ENCODE assay signal across 6 cellular contexts in genomic region chr15:44826583-44826982, GRCh38.
A peak's percentile ranks its signal among the peaks of the same experiment; 100 is the strongest.
DNase-seq lines count a peak whose midpoint lies in the region; ATAC-seq, FAIRE-seq and TF ChIP-seq lines count a peak whose summit lies in the region.
"Not testable (repeated sequence)": the region's sequence is repeated elsewhere in the genome, so short reads cannot be mapped to it uniquely, and the experiment has no call there.

No MANE protein-coding gene starts in this region.

- CTCF ChIA-PET in HCT116 (lab: Charles Lee); PC-3 (lab: Charles Lee); K562 (lab: Yijun Ruan, JAX; ENCODE audit: low intra/inter-chr PET ratio); endothelial cell of umbilical vein (lab: Charles Lee): not testable (repeated sequence)

- 75% methylated on average over 1 of the region's 1 CpG for WGBS in K562 (ENCODE audit: insufficient coverage, low coverage, missing lambda C conversion rate)

- H3K27ac ChIP-seq in HCT116 (ENCODE audit: low read depth, low read length); PC-3 (ENCODE audit: low read length); K562 (ENCODE audit: extremely low read depth, low read depth, low read length); endothelial cell of umbilical vein (ENCODE audit: insufficient read depth, low read depth, low read length): not testable (repeated sequence)

- not testable (repeated sequence) for H3K4me3 ChIP-seq in HCT116 (replicated peaks in 1 of 2; ENCODE audit: low read depth in 1 of 2, low read length in 2 of 2); PC-3 (ENCODE audit: low read length); K562; endothelial cell of umbilical vein (replicated peaks in 1 of 3; ENCODE audit: insufficient read depth in 1 of 3, low read depth in 1 of 3, low read length in 3 of 3); mucosa of descending colon

- H3K36me3 ChIP-seq in HCT116 (ENCODE audit: control insufficient read depth in 1 of 2, insufficient read depth in 2 of 2, low read length in 2 of 2); PC-3 (ENCODE audit: low read depth, low read length); K562 (ENCODE audit: control insufficient read depth, insufficient read depth, low read length); endothelial cell of umbilical vein (ENCODE audit: control insufficient read depth in 2 of 2, extremely low read depth in 1 of 2, insufficient read depth in 2 of 2, low read length in 2 of 2); mucosa of descending colon (ENCODE audit: low read depth): not testable (repeated sequence)

- not testable (repeated sequence) for TF ChIP-seq RAD21 in HCT116 (IDR thresholded peaks at IDR 0.05; ENCODE audit: low read depth); K562 (CRISPR knock-in tag; conservative IDR thresholded peaks at IDR 0.05 in 1 of 2, IDR thresholded peaks at IDR 0.05 in 1 of 2)

- RAD21 ChIA-PET in HCT116 (lab: Charles Lee; ENCODE audit: low non-redundant PET in 1 of 2, low total read pairs in 2 of 2, uncharacterized antibody in 2 of 2, unreplicated experiment in 2 of 2) = not testable (repeated sequence)

- not testable (repeated sequence) for H3K4me1 ChIP-seq in HCT116 (ENCODE audit: control insufficient read depth in 1 of 2, insufficient read depth in 2 of 2, low read length in 2 of 2); PC-3 (ENCODE audit: insufficient read depth, low read length); endothelial cell of umbilical vein (ENCODE audit: control insufficient read depth, extremely low read depth, insufficient read depth, low read length); mucosa of descending colon (ENCODE audit: low read depth)
- peaks cover 9 to 22% of the 10 kb centered on the region in 2 experiments for H3K4me1 ChIP-seq in K562 (replicated peaks in 1 of 2; ENCODE audit: control insufficient read depth in 2 of 2, insufficient read depth in 2 of 2, low read length in 2 of 2)

- not testable (repeated sequence) for H3K27me3 ChIP-seq in HCT116 (ENCODE audit: insufficient read depth, low read length); PC-3 (ENCODE audit: low read length); K562 (ENCODE audit: control insufficient read depth in 2 of 2, insufficient read depth in 2 of 2, low read length in 2 of 2); endothelial cell of umbilical vein (ENCODE audit: control insufficient read depth in 2 of 2, insufficient read depth in 2 of 2, low read length in 2 of 2)

- not testable (repeated sequence) for FAIRE-seq in K562 (lab: Jason Lieb, UNC)
- peak; percentile 79 for FAIRE-seq in endothelial cell of umbilical vein (lab: Jason Lieb, UNC)

- intact Hi-C loops in HCT116 (cut with micrococcal nuclease); PC-3 (cut with micrococcal nuclease); K562 (cut with micrococcal nuclease); endothelial cell of umbilical vein (cut with micrococcal nuclease); mucosa of descending colon (cut with DNase I, micrococcal nuclease): not testable (repeated sequence)

- not testable (repeated sequence) for TF ChIP-seq CTCF in HCT116 (IDR thresholded peaks at IDR 0.05 in 2 of 3, conservative IDR thresholded peaks at IDR 0.05 in 1 of 3; ENCODE audit: borderline replicate concordance in 1 of 3, insufficient read depth in 1 of 3, low read depth in 2 of 3, low read length in 2 of 3); PC-3 (conservative IDR thresholded peaks at IDR 0.05; ENCODE audit: low read depth, low read length); K562 (IDR thresholded peaks at IDR 0.05 in 2 of 3, conservative IDR thresholded peaks at IDR 0.05 in 1 of 3; ENCODE audit: insufficient read depth in 2 of 3, low read depth in 1 of 3, low read length in 3 of 3); endothelial cell of umbilical vein (IDR thresholded peaks at IDR 0.05; ENCODE audit: extremely low read depth in 1 of 2, insufficient read depth in 1 of 2, low read depth in 1 of 2, low read length in 2 of 2); mucosa of descending colon (IDR thresholded peaks at IDR 0.05)

- not testable (repeated sequence) for DNase-seq in HCT116 (ENCODE audit: low read depth, low spot score); PC-3; K562 (ENCODE audit: extremely low read depth in 1 of 4, low spot score in 3 of 4); endothelial cell of umbilical vein (ENCODE audit: low read depth, low spot score); left lobe of liver (ENCODE audit: low spot score); mucosa of descending colon

- H3K9ac ChIP-seq in HCT116 (ENCODE audit: low read length); PC-3 (ENCODE audit: low read length); K562 (ENCODE audit: insufficient read depth in 1 of 2, low read depth in 2 of 2, low read length in 2 of 2); endothelial cell of umbilical vein (replicated peaks; ENCODE audit: extremely low read depth, insufficient read depth, low read length): not testable (repeated sequence)

- H3K4me2 ChIP-seq in HCT116 (ENCODE audit: low read length); PC-3 (ENCODE audit: low read length); K562 (ENCODE audit: insufficient read depth, low read length); endothelial cell of umbilical vein (ENCODE audit: insufficient read depth, low read length): not testable (repeated sequence)

- not testable (repeated sequence) for H3F3A ChIP-seq in PC-3 (ENCODE audit: low read length, unreplicated experiment)

- in situ Hi-C loops in K562 (cut with MboI) = not testable (repeated sequence)

- not testable (repeated sequence) for H4K20me1 ChIP-seq in HCT116 (ENCODE audit: insufficient read depth); PC-3 (ENCODE audit: low read length); K562 (replicated peaks; ENCODE audit: control insufficient read depth, insufficient read depth, low read length); endothelial cell of umbilical vein (replicated peaks; ENCODE audit: control insufficient read depth, extremely low read depth, insufficient read depth, low read length)

- BruUV-seq in HCT116 (replicated peaks; lab: Mats Ljungman, UMichigan) = TSS peak; percentile 87
- TSS peak; percentile 35 for BruUV-seq in PC-3 (replicated peaks; lab: Mats Ljungman, UMichigan)
- BruUV-seq in K562 (replicated peaks; lab: Mats Ljungman, UMichigan) = TSS peak; percentile 83
- BruUV-seq in endothelial cell of umbilical vein (replicated peaks; lab: Mats Ljungman, UMichigan) = not testable (repeated sequence)

- H3K9me3 ChIP-seq in HCT116 (ENCODE audit: control insufficient read depth in 1 of 2, insufficient read depth in 1 of 2, low read depth in 1 of 2, low read length in 2 of 2); PC-3 (ENCODE audit: low read length); K562 (replicated peaks; ENCODE audit: control insufficient read depth, insufficient read depth, low read depth, low read length); endothelial cell of umbilical vein (replicated peaks; ENCODE audit: control insufficient read depth, insufficient read depth, low read length); mucosa of descending colon: not testable (repeated sequence)

- ATAC-seq in HCT116, PC-3, K562: not testable (repeated sequence)
- ATAC-seq in left lobe of liver (peak; percentile 38), mucosa of descending colon (peak; percentile 57)

- not testable (repeated sequence) for H3K9me2 ChIP-seq in HCT116 (ENCODE audit: insufficient read depth); PC-3 (replicated peaks; ENCODE audit: low read length)

- POLR2A ChIA-PET in HCT116 (lab: Charles Lee); PC-3 (lab: Charles Lee; ENCODE audit: unreplicated experiment); K562 (lab: Yijun Ruan, JAX); endothelial cell of umbilical vein (lab: Charles Lee): not testable (repeated sequence)

- H3K79me2 ChIP-seq in HCT116 (ENCODE audit: insufficient read depth, low read length); PC-3 (ENCODE audit: low read length); K562 (ENCODE audit: control insufficient read depth, insufficient read depth, low read length); endothelial cell of umbilical vein (ENCODE audit: control insufficient read depth, insufficient read depth, low read length): not testable (repeated sequence)

- TF ChIP-seq EP300 in K562 (IDR thresholded peaks at IDR 0.05; ENCODE audit: low read length) = not testable (repeated sequence)

- not testable (repeated sequence) for TF ChIP-seq POLR2A in HCT116 (IDR thresholded peaks at IDR 0.05; ENCODE audit: borderline replicate concordance, extremely low read depth, insufficient read depth, insufficient read length); K562 (conservative IDR thresholded peaks at IDR 0.05); endothelial cell of umbilical vein (IDR thresholded peaks at IDR 0.05; ENCODE audit: low read depth, low read length)

- dilution Hi-C loops in endothelial cell of umbilical vein (cut with MboI; ENCODE audit: extremely low pct_ligation_motif_present, low sequenced_read_pairs) = not testable (repeated sequence)

- H2AFZ ChIP-seq in HCT116 (ENCODE audit: low read depth, low read length, poor library complexity, severe bottlenecking); PC-3 (ENCODE audit: low read length); K562 (ENCODE audit: low read depth, low read length); endothelial cell of umbilical vein (ENCODE audit: low read depth, low read length): not testable (repeated sequence)

- not testable (repeated sequence) for H3K9me1 ChIP-seq in K562 (ENCODE audit: control insufficient read depth, insufficient read depth, low read length); endothelial cell of umbilical vein (replicated peaks; ENCODE audit: control insufficient read depth, extremely low read depth, insufficient read depth, low read length)
